8 cellular contexts compared by ENCODE assay signal in the genomic region with DNA sequence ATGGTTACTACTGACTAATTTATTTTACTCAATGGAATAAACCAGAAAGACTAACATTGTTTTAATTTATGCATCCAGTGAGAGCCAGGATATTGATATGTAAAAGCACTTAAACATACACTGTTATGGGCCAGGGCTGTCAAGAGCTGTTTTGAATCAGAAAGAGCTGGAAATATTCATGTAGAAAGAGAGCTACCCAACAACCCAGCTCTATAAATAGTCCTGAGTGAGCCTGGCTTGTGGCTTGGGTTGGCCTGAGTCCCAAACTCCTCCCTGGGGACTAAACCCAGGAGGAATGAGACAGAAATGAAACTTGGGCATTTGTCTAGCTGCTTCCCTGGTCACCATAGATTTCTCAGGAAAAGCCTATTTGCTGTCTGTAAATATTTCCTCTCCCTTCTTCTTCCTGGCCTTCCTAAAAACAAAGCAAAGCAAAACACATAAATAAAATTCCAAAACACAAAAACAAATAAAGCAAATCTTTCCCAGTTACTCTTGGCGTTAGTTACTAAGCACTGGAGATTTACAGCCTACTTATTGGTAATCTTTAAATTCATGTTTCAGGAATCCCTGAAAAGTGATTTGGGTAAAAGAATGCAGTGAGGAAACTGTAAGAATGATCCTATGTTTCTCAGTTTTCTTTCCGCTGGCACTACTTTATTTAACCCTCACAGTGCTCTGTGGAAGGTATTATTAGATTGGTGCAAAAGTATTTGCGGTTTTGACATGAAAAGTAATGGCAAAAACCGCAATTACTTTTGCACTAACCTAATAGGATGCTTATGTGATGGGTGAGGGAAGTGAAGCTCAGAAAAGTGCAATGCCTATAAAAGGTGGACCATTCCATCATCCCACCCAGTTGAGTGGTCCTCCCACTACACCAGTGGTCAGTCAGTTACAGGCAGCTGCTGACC.
DNase-seq lines count a peak whose midpoint lies in the region; ATAC-seq, FAIRE-seq and TF ChIP-seq lines count a peak whose summit lies in the region.
"Had no signal": no experiment of that assay in that cellular context is flagged by ENCODE, and none has a peak within 500 bp of the region (broad histone marks: within the 10 kb centered on the region; RNA-seq: fewer than 3 reads in every experiment).

No MANE protein-coding gene starts in this region.

- H3K4me2 ChIP-seq in smooth muscle cell = peak overlapping the region; percentile 74

- peak overlapping the region; percentile 20 for H3K9ac ChIP-seq in smooth muscle cell (ENCODE audit: low read depth)

- peak; percentile 29 for DNase-seq in HTR-8/SVneo (ENCODE audit: insufficient read length, low spot score)
- peak; percentile 23 for DNase-seq in UCSD-AML1 (lab: John Stamatoyannopoulos, UW; ENCODE audit: unreplicated experiment)
- DNase-seq in cardiac muscle cell (ENCODE audit: low read depth in 1 of 2, low spot score in 1 of 2) = peak; percentile 76 to 92
- peak; percentile 8 for DNase-seq in smooth muscle cell (lab: John Stamatoyannopoulos, UW; ENCODE audit: unreplicated experiment)
- no peak for DNase-seq in stimulated activated naive B cell treated with anti-CD40 and anti-IgM and Interleukin-4, amounts not matched to agents 10 μg/mL and 1 μg/mL and 100 μg/mL, for 72 hours
- DNase-seq in stimulated activated naive CD8-positive, alpha-beta T cell treated with anti-CD3 and anti-CD28 coated beads, Interleukin-15, amount 100 ng/mL, for 72 hours = no peak

- no peak overlapping the region for H3K4me3 Mint-ChIP-seq in stimulated activated naive B cell treated with anti-CD40 and anti-IgM and Interleukin-4, amounts not matched to agents 10 μg/mL and 1 μg/mL and 100 μg/mL, for 72 hours
- H3K4me3 Mint-ChIP-seq in stimulated activated naive CD8-positive, alpha-beta T cell treated with anti-CD3 and anti-CD28 coated beads, Interleukin-15, amount 100 ng/mL, for 72 hours = no peak overlapping the region

- no peak for TF ChIP-seq CTCF in cardiac muscle cell (IDR thresholded peaks at IDR 0.05; ENCODE audit: low read depth, low read length)
- TF ChIP-seq CTCF in smooth muscle cell (IDR thresholded peaks at IDR 0.05; ENCODE audit: borderline replicate concordance, insufficient read depth, poor library complexity, severe bottlenecking) = no peak

- H3K27me3 Mint-ChIP-seq in stimulated activated naive B cell treated with anti-CD40 and anti-IgM and Interleukin-4, amounts not matched to agents 10 μg/mL and 1 μg/mL and 100 μg/mL, for 72 hours = peaks cover 6 to 7% of the 10 kb centered on the region in 2 donors
- no peaks in the 10 kb centered on the region for H3K27me3 Mint-ChIP-seq in stimulated activated naive CD8-positive, alpha-beta T cell treated with anti-CD3 and anti-CD28 coated beads, Interleukin-15, amount 100 ng/mL, for 72 hours

- no peak overlapping the region for H3K27ac Mint-ChIP-seq in stimulated activated naive B cell treated with anti-CD40 and anti-IgM and Interleukin-4, amounts not matched to agents 10 μg/mL and 1 μg/mL and 100 μg/mL, for 72 hours
- no peak overlapping the region for H3K27ac Mint-ChIP-seq in stimulated activated naive CD8-positive, alpha-beta T cell treated with anti-CD3 and anti-CD28 coated beads, Interleukin-15, amount 100 ng/mL, for 72 hours

- H3K27ac ChIP-seq in cardiac muscle cell (peak overlapping the region; percentile 86), smooth muscle cell (ENCODE audit: low read depth) (peak overlapping the region; percentile 78)

- peak overlapping the region; percentile 47 for H2AFZ ChIP-seq in smooth muscle cell (ENCODE audit: low read depth)

- peaks cover 7 to 8% of the 10 kb centered on the region in 2 donors for H3K36me3 Mint-ChIP-seq in stimulated activated naive B cell treated with anti-CD40 and anti-IgM and Interleukin-4, amounts not matched to agents 10 μg/mL and 1 μg/mL and 100 μg/mL, for 72 hours

- peaks cover 15 to 19% of the 10 kb centered on the region in 2 donors for H3K9me3 Mint-ChIP-seq in stimulated activated naive B cell treated with anti-CD40 and anti-IgM and Interleukin-4, amounts not matched to agents 10 μg/mL and 1 μg/mL and 100 μg/mL, for 72 hours
- H3K9me3 Mint-ChIP-seq in stimulated activated naive CD8-positive, alpha-beta T cell treated with anti-CD3 and anti-CD28 coated beads, Interleukin-15, amount 100 ng/mL, for 72 hours = peaks cover 19 to 31% of the 10 kb centered on the region in 2 donors

- H3K79me2 ChIP-seq in smooth muscle cell (ENCODE audit: low read depth) = no peaks in the 10 kb centered on the region

- H3K27me3 ChIP-seq in cardiac muscle cell = no peaks in the 10 kb centered on the region
- no peaks in the 10 kb centered on the region for H3K27me3 ChIP-seq in smooth muscle cell (ENCODE audit: low read depth)

- ATAC-seq in stimulated activated naive B cell treated with anti-CD40 and anti-IgM and Interleukin-4, amounts not matched to agents 10 μg/mL and 1 μg/mL and 100 μg/mL, for 72 hours (replicated peaks) = no peak
- ATAC-seq in activated CD4-positive, CD25-positive, alpha-beta regulatory T cell treated with anti-CD3 and anti-CD28 coated beads, Interleukin-2, amount 50 U/mL, for 24 hours = no peak
- ATAC-seq in stimulated activated naive CD8-positive, alpha-beta T cell treated with anti-CD3 and anti-CD28 coated beads, Interleukin-15, amount 100 ng/mL, for 72 hours = no peak

- H3K36me3 ChIP-seq in cardiac muscle cell (no peaks in the 10 kb centered on the region), smooth muscle cell (ENCODE audit: low read depth) (no peaks in the 10 kb centered on the region)

- H3K4me1 Mint-ChIP-seq in stimulated activated naive B cell treated with anti-CD40 and anti-IgM and Interleukin-4, amounts not matched to agents 10 μg/mL and 1 μg/mL and 100 μg/mL, for 72 hours = peaks cover 0 to 5% of the 10 kb centered on the region in 2 donors
- no peaks in the 10 kb centered on the region for H3K4me1 Mint-ChIP-seq in stimulated activated naive CD8-positive, alpha-beta T cell treated with anti-CD3 and anti-CD28 coated beads, Interleukin-15, amount 100 ng/mL, for 72 hours

- peaks cover 16% of the 10 kb centered on the region for H3K4me1 ChIP-seq in cardiac muscle cell (ENCODE audit: low read depth)
- peaks cover 7% of the 10 kb centered on the region for H3K4me1 ChIP-seq in smooth muscle cell (ENCODE audit: low read depth)

- no peaks in the 10 kb centered on the region for H4K20me1 ChIP-seq in smooth muscle cell (ENCODE audit: low read depth)

- no peak overlapping the region for H3K4me3 ChIP-seq in cardiac muscle cell
- no peak overlapping the region for H3K4me3 ChIP-seq in smooth muscle cell

- FAIRE-seq in HTR-8/SVneo (lab: Jason Lieb, UNC) = no peak
- FAIRE-seq: islet of Langerhans had no signal

- H3K9me3 ChIP-seq in cardiac muscle cell (ENCODE audit: low read depth) = no peaks in the 10 kb centered on the region
- H3K9me3 ChIP-seq in smooth muscle cell (replicated peaks; ENCODE audit: low read depth) = no peaks in the 10 kb centered on the region

- WGBS in smooth muscle cell (ENCODE audit: low lambda C conversion rate) = 53% methylated on average over 4 of the region's 4 CpGs

- H3F3A ChIP-seq in smooth muscle cell (ENCODE audit: low read depth) = peaks cover 22% of the 10 kb centered on the region

Comparison
In these comparisons a context has a peak if more than half of its experiments do, and no peak if none do; other contexts are left out.
1. DNase-seq: peak in HTR-8/SVneo (single experiment), UCSD-AML1 (single experiment), cardiac muscle cell (2 of 2) and smooth muscle cell (single experiment); none in stimulated activated naive B cell treated with anti-CD40 and anti-IgM and Interleukin-4, amounts not matched to agents 10 μg/mL and 1 μg/mL and 100 μg/mL, for 72 hours (single experiment) and stimulated activated naive CD8-positive, alpha-beta T cell treated with anti-CD3 and anti-CD28 coated beads, Interleukin-15, amount 100 ng/mL, for 72 hours (0 of 2).